9 cellular contexts compared by ENCODE assay signal in the genomic region with DNA sequence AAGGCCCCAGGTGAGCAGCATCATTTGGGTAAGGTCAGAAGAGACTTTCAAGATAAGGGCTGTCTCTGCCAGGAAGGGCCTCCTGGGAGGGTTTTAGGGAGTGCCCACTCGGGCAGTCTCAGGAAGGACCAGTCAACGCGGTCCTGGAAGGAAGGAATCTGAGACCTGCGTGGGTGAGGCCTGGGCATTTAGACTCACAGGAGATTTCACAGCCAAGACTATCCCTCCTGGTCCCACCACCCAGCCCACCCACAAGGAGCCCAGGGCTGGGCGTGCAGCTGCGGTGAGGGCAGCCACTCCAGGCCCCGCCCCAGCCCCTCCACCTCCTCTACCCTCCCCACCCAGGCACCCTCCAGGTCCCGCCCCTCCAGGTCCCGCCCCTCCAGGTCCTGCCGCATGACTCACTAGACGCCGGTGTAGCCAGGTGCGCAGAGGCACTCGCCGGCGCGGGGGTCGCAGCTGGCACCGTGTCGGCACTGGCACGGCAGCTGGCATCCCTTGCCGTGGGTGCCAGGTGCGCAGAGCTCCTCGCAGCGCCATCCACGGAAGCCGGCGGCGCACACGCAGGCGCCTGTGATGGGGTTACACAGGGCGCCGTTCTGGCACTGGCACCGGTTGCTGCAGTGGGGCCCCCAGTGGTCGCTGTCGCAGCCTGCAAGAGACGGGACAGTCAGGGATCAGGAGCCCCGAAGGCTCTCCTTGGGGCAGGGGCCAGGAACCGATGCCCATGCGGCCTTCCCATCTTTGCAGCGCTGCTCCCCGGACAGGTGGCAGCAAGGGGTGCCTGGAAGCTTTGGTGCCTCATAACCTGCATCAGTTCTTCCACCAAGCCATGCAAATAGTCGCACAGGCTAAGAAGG.
DNase-seq lines count a peak whose midpoint lies in the region; ATAC-seq, FAIRE-seq and TF ChIP-seq lines count a peak whose summit lies in the region.
"Had no signal": no experiment of that assay in that cellular context is flagged by ENCODE, and none has a peak within 500 bp of the region (broad histone marks: within the 10 kb centered on the region; RNA-seq: fewer than 3 reads in every experiment).

No MANE protein-coding gene starts in this region.

- H3K9me3 ChIP-seq in ES-I3 (ENCODE audit: control insufficient read depth, insufficient read depth, low read length) = no peaks in the 10 kb centered on the region
- H3K9me3 ChIP-seq in K562 (replicated peaks; ENCODE audit: control insufficient read depth, insufficient read depth, low read depth, low read length) = no peaks in the 10 kb centered on the region
- H3K9me3 ChIP-seq: neutrophil had no signal

- POLR2A ChIA-PET in K562 (lab: Yijun Ruan, JAX) = interaction anchor here (0.8 to 1.5 kb wide), 2 partner anchors 11 to 70 kb away, joined by 3 to 6 read pairs; no protein-coding TSS in a partner anchor

- in situ Hi-C loops in K562 (cut with MboI) = no loop called here

- CTCF ChIA-PET in K562 (lab: Yijun Ruan, JAX; ENCODE audit: low intra/inter-chr PET ratio) = no interaction called here

- no peak; a peak in 1 of 4 replicates for TF ChIP-seq RAD21 in K562 (CRISPR knock-in tag; conservative IDR thresholded peaks at IDR 0.05 in 1 of 2, IDR thresholded peaks at IDR 0.05 in 1 of 2)

- H3K27me3 ChIP-seq in K562 (ENCODE audit: control insufficient read depth in 2 of 2, insufficient read depth in 2 of 2, low read length in 2 of 2) = peaks cover 22 to 51% of the 10 kb centered on the region in 2 experiments

- peak overlapping the region; percentile 33; the same call in 1 of the 2 replicates for H3K4me2 ChIP-seq in K562 (ENCODE audit: insufficient read depth, low read length)

- H4K20me1 ChIP-seq in K562 (replicated peaks; ENCODE audit: control insufficient read depth, insufficient read depth, low read length) = peaks cover 6% of the 10 kb centered on the region; the same call in 1 of the 2 replicates

- no peaks in the 10 kb centered on the region for H3K9me1 ChIP-seq in K562 (ENCODE audit: control insufficient read depth, insufficient read depth, low read length)

- no peaks in the 10 kb centered on the region for H3K36me3 Mint-ChIP-seq in memory B cell
- H3K36me3 Mint-ChIP-seq in HFFc6 (ENCODE audit: low read depth) = no peaks in the 10 kb centered on the region

- peaks cover 13% of the 10 kb centered on the region for H3K4me1 Mint-ChIP-seq in memory B cell
- peaks cover 6% of the 10 kb centered on the region for H3K4me1 Mint-ChIP-seq in HFFc6 (ENCODE audit: low read depth)

- H3K4me3 Mint-ChIP-seq in memory B cell (peak overlapping the region; percentile 59), HFFc6 (no peak overlapping the region)

- H3K79me2 ChIP-seq in K562 (ENCODE audit: control insufficient read depth, insufficient read depth, low read length) = no peaks in the 10 kb centered on the region

- H3K9me3 Mint-ChIP-seq in memory B cell (no peaks in the 10 kb centered on the region), HFFc6 (no peaks in the 10 kb centered on the region)

- no peak overlapping the region for H3K27ac ChIP-seq in K562 (ENCODE audit: extremely low read depth, low read depth, low read length)
- H3K27ac ChIP-seq: neutrophil had no signal

- DNase-seq in SW480 (ENCODE audit: low spot score) = peak; percentile 58
- peak; percentile 24 to 80 (median 66) for DNase-seq in K562 (ENCODE audit: extremely low read depth in 1 of 4, low spot score in 3 of 4)
- peak; percentile 63 to 70 for DNase-seq in memory B cell (ENCODE audit: low spot score in 2 of 2)
- peak; percentile 35 to 51 for DNase-seq in stimulated activated CD8-positive, alpha-beta memory T cell treated with anti-CD3 and anti-CD28 coated beads, Interleukin-7, amount 100 ng/mL, for 1 hour (ENCODE audit: low read depth in 2 of 2)
- no peak for DNase-seq in SKM-1 (lab: John Stamatoyannopoulos, UW; ENCODE audit: unreplicated experiment)
- DNase-seq in HFFc6 = no peak

- no peaks in the 10 kb centered on the region for H3K36me3 ChIP-seq in ES-I3 (ENCODE audit: insufficient read depth, low read length)
- no peaks in the 10 kb centered on the region for H3K36me3 ChIP-seq in K562 (ENCODE audit: control insufficient read depth, insufficient read depth, low read length)
- H3K36me3 ChIP-seq: neutrophil had no signal

- TF ChIP-seq EP300 in K562 (IDR thresholded peaks at IDR 0.05; ENCODE audit: low read length) = no peak

- peaks cover 7% of the 10 kb centered on the region for H3K27me3 Mint-ChIP-seq in memory B cell
- H3K27me3 Mint-ChIP-seq in HFFc6 (ENCODE audit: insufficient read depth) = peaks cover 43% of the 10 kb centered on the region

- H3K9ac ChIP-seq in ES-I3 (ENCODE audit: low read depth, low read length) (peak overlapping the region; percentile 73; the same call in 1 of the 2 replicates), K562 (ENCODE audit: insufficient read depth in 1 of 2, low read depth in 2 of 2, low read length in 2 of 2) (0 out of 4 replicates have a peak overlapping the region, but pooled peaks of 1 of the 2 experiments have one; percentile 8)

- H3K4me3 ChIP-seq in K562 = no peak overlapping the region

- no peak overlapping the region for H3K27ac Mint-ChIP-seq in memory B cell
- H3K27ac Mint-ChIP-seq in HFFc6 = no peak overlapping the region

- peak; percentile 71 for ATAC-seq in HG02798 (IDR thresholded peaks at IDR 0.05; ENCODE audit: poor library complexity, unreplicated experiment)
- peak; percentile 85 for ATAC-seq in K562
- ATAC-seq in memory B cell (ENCODE audit: low read depth) = peak; percentile 93

- WGBS in K562 (ENCODE audit: insufficient coverage, low coverage, missing lambda C conversion rate) = 7% methylated on average over 29 of the region's 43 CpGs

- no TSS peak for BruUV-seq in K562 (replicated peaks; lab: Mats Ljungman, UMichigan)

- H3K4me1 ChIP-seq in ES-I3 (ENCODE audit: insufficient read depth, low read length) (peaks cover 27% of the 10 kb centered on the region), K562 (replicated peaks in 1 of 2; ENCODE audit: control insufficient read depth in 2 of 2, insufficient read depth in 2 of 2, low read length in 2 of 2) (peaks cover 0 to 11% of the 10 kb centered on the region in 2 experiments; a peak in 2 of 5 replicates)

- intact Hi-C loops in K562 (cut with micrococcal nuclease) = loop anchor here (5.0 to 10.0 kb wide), 2 partner anchors 213 to 305 kb away; no protein-coding TSS in a partner anchor

- no peak overlapping the region for H2AFZ ChIP-seq in K562 (ENCODE audit: low read depth, low read length)

- peak; percentile 38 to 49 (median 39); a peak in 4 of 6 replicates for TF ChIP-seq CTCF in K562 (IDR thresholded peaks at IDR 0.05 in 2 of 3, conservative IDR thresholded peaks at IDR 0.05 in 1 of 3; ENCODE audit: insufficient read depth in 2 of 3, low read depth in 1 of 3, low read length in 3 of 3)
- TF ChIP-seq CTCF in HFFc6 (IDR thresholded peaks at IDR 0.05) = no peak

- no peak for FAIRE-seq in K562 (lab: Jason Lieb, UNC)

- TF ChIP-seq POLR2A in K562 (conservative IDR thresholded peaks at IDR 0.05) = no peak

TF ChIP-seq in K562, 482 proteins besides CTCF, POLR2A, EP300 and RAD21 (continues in another document):
- TF ChIP-seq, protein P1, sequence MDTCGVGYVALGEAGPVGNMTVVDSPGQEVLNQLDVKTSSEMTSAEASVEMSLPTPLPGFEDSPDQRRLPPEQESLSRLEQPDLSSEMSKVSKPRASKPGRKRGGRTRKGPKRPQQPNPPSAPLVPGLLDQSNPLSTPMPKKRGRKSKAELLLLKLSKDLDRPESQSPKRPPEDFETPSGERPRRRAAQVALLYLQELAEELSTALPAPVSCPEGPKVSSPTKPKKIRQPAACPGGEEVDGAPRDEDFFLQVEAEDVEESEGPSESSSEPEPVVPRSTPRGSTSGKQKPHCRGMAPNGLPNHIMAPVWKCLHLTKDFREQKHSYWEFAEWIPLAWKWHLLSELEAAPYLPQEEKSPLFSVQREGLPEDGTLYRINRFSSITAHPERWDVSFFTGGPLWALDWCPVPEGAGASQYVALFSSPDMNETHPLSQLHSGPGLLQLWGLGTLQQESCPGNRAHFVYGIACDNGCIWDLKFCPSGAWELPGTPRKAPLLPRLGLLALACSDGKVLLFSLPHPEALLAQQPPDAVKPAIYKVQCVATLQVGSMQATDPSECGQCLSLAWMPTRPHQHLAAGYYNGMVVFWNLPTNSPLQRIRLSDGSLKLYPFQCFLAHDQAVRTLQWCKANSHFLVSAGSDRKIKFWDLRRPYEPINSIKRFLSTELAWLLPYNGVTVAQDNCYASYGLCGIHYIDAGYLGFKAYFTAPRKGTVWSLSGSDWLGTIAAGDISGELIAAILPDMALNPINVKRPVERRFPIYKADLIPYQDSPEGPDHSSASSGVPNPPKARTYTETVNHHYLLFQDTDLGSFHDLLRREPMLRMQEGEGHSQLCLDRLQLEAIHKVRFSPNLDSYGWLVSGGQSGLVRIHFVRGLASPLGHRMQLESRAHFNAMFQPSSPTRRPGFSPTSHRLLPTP (IDR thresholded peaks at IDR 0.05; ENCODE audit: borderline replicate concordance, extremely low read depth, insufficient read length) = no peak
- TF ChIP-seq PPARD (CRISPR knock-in tag; IDR thresholded peaks at IDR 0.05) (no peak), POU5F1 (IDR thresholded peaks at IDR 0.05; ENCODE audit: borderline replicate concordance, low read depth, low read length, partially characterized antibody) (no peak), RHOXF2B (CRISPR knock-in tag; conservative IDR thresholded peaks at IDR 0.05) (no peak), NCOR1 (IDR thresholded peaks at IDR 0.05) (no peak), HDAC6 (IDR thresholded peaks at IDR 0.05; ENCODE audit: low read depth, low read length) (no peak), NRF1 (conservative IDR thresholded peaks at IDR 0.05 in 1 of 2, IDR thresholded peaks at IDR 0.05 in 1 of 2) (peak; percentile 50 to 64; a peak in 3 of 4 replicates)
- TF ChIP-seq, protein P2, sequence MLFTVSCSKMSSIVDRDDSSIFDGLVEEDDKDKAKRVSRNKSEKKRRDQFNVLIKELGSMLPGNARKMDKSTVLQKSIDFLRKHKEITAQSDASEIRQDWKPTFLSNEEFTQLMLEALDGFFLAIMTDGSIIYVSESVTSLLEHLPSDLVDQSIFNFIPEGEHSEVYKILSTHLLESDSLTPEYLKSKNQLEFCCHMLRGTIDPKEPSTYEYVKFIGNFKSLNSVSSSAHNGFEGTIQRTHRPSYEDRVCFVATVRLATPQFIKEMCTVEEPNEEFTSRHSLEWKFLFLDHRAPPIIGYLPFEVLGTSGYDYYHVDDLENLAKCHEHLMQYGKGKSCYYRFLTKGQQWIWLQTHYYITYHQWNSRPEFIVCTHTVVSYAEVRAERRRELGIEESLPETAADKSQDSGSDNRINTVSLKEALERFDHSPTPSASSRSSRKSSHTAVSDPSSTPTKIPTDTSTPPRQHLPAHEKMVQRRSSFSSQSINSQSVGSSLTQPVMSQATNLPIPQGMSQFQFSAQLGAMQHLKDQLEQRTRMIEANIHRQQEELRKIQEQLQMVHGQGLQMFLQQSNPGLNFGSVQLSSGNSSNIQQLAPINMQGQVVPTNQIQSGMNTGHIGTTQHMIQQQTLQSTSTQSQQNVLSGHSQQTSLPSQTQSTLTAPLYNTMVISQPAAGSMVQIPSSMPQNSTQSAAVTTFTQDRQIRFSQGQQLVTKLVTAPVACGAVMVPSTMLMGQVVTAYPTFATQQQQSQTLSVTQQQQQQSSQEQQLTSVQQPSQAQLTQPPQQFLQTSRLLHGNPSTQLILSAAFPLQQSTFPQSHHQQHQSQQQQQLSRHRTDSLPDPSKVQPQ (CRISPR knock-in tag; IDR thresholded peaks at IDR 0.05; ENCODE audit: borderline replicate concordance) = no peak

Comparison
In these comparisons a context has a peak if more than half of its experiments do, and no peak if none do; other contexts are left out.
1. DNase-seq: peak in SW480 (single experiment), K562 (4 of 4), memory B cell (2 of 2) and stimulated activated CD8-positive, alpha-beta memory T cell treated with anti-CD3 and anti-CD28 coated beads, Interleukin-7, amount 100 ng/mL, for 1 hour (2 of 2); none in SKM-1 (single experiment) and HFFc6 (single experiment).
2. Peak in every context shown above with its lines, with median percentiles within 50 percentile points of each other: ATAC-seq.